In the genomic region with DNA sequence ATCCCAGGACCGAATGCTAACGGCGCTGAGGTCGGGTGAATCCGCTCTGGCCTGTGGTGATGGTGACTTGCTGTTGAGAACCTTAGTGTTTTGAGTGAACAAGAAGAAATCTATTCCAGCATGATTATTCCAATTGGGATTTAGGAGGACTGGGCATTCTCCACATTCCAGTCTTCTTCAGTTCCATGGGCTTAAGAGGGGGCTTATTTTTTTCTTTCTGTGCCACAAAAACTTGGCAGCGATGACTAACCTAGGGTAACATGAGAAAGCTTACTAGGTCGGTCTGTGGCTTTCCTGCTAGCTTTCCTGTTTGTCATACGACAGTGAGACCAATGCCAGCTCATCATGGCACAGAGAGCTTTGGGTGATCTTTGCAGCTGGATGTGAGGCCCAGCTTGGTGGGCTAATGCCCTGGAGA, we compare ENCODE assay signal across 12 cellular contexts.
DNase-seq lines count a peak whose midpoint lies in the region; ATAC-seq lines count a peak whose summit lies in the region.
"Had no signal": no experiment of that assay in that cellular context is flagged by ENCODE, and none has a peak within 500 bp of the region (broad histone marks: within the 10 kb centered on the region; RNA-seq: fewer than 3 reads in every experiment).

No MANE protein-coding gene starts in this region.

- H3K9me3 Mint-ChIP-seq in T-cell = no peaks in the 10 kb centered on the region

- H3K27ac Mint-ChIP-seq in T-cell = peak overlapping the region; percentile 80 to 87

- peaks cover 6 to 19% (median 16%) of the 10 kb centered on the region in 3 donors for H3K4me1 Mint-ChIP-seq in T-cell

- peaks cover 2 to 3% of the 10 kb centered on the region in 2 donors for H3K27me3 Mint-ChIP-seq in T-cell

- POLR2A ChIA-PET in T-cell (lab: Charles Lee) = interaction anchor here in 1 of 2 donors (0.6 kb wide), 1 partner anchor 67 kb away, joined by 5 read pairs; no protein-coding TSS in a partner anchor

- CTCF ChIA-PET in T-cell (lab: Charles Lee) = no interaction called here

- peak; percentile 8 for DNase-seq in stimulated activated CD4-positive, alpha-beta T cell treated with anti-CD3 and anti-CD28 coated beads, Interleukin-1b, Interleukin-23, amount 100 ng/mL, for 48 hours
- DNase-seq in stimulated activated CD4-positive, alpha-beta T cell treated with anti-CD3 and anti-CD28 coated beads, Interleukin-4, amount 100 ng/mL, for 1 hour = no peak
- DNase-seq in T-cell (peak in 5 of 34 experiments; percentile 4 to 10 (median 6)), fibroblast of gingiva (ENCODE audit: low read depth) (peak; percentile 80), HT-29 (ENCODE audit: low spot score) (no peak), NCI-H2029 treated with DMSO at 0.1 percent for 48 hours (lab: John Stamatoyannopoulos, UW) (no peak), NCI-H524 treated with DMSO at 0.1 percent for 48 hours (lab: John Stamatoyannopoulos, UW) (no peak)
- DNase-seq: DMS79 treated with DMSO at 0.1 percent for 48 hours, NCI-H1092, sigmoid colon had no signal

- H3K36me3 Mint-ChIP-seq in T-cell = no peaks in the 10 kb centered on the region

- no peak overlapping the region for H3K4me3 Mint-ChIP-seq in T-cell

- ATAC-seq in T-cell (replicated peaks in 1 of 4) (peak in 3 of 4 experiments; percentile 27 to 83 (median 66)), GM21515 (IDR thresholded peaks at IDR 0.05; ENCODE audit: unreplicated experiment) (no peak)
- ATAC-seq: heart left ventricle had no signal

Comparison
In these comparisons a context has a peak if more than half of its experiments do, and no peak if none do; other contexts are left out.
1. DNase-seq: peak in stimulated activated CD4-positive, alpha-beta T cell treated with anti-CD3 and anti-CD28 coated beads, Interleukin-1b, Interleukin-23, amount 100 ng/mL, for 48 hours (single experiment) and fibroblast of gingiva (single experiment); none in stimulated activated CD4-positive, alpha-beta T cell treated with anti-CD3 and anti-CD28 coated beads, Interleukin-4, amount 100 ng/mL, for 1 hour (single experiment), HT-29 (single experiment), NCI-H2029 treated with DMSO at 0.1 percent for 48 hours (single experiment) and NCI-H524 treated with DMSO at 0.1 percent for 48 hours (single experiment).